In the genomic region with DNA sequence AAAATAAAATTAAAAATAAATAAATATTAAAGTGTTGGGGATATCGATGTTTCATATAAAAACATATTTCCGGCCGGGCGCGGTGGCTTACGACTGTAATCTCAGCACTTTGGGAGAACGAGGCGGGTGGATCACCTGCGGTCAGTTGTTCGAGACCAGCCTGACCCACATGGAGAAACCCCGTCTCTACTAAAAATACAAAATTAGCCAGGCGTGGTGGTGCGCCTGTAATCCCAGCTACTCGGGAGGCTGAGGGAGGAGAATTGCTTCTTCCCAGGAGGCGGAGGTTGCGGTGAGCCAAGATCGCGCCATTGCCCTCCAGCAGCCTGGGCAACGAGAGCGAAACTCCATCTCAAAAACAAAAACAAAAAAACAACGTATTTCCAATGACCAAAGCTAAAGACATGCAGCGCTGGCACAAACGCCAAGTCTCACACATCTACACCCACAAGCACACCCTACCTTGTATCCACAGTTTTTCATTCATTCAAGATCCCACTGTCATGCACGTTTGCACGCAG, we compare ENCODE assay signal across 1 cellular context.
TF ChIP-seq lines count a peak whose summit lies in the region.

No MANE protein-coding gene starts in this region.

TF ChIP-seq in A549, 52 proteins besides CTCF, POLR2A, EP300 and RAD21 (continued from another document):
- TF ChIP-seq, protein P1, sequence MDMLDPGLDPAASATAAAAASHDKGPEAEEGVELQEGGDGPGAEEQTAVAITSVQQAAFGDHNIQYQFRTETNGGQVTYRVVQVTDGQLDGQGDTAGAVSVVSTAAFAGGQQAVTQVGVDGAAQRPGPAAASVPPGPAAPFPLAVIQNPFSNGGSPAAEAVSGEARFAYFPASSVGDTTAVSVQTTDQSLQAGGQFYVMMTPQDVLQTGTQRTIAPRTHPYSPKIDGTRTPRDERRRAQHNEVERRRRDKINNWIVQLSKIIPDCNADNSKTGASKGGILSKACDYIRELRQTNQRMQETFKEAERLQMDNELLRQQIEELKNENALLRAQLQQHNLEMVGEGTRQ (IDR thresholded peaks at IDR 0.05): no peak
- no peak for TF ChIP-seq RCOR1 (IDR thresholded peaks at IDR 0.05; ENCODE audit: low read depth, low read length)
- TF ChIP-seq JUN (IDR thresholded peaks at IDR 0.05): no peak
- no peak for TF ChIP-seq RFX5 (IDR thresholded peaks at IDR 0.05)
- TF ChIP-seq EHF (CRISPR knock-in tag; IDR thresholded peaks at IDR 0.05): no peak
- no peak for TF ChIP-seq MAFK (IDR thresholded peaks at IDR 0.05; ENCODE audit: partially characterized antibody)
- TF ChIP-seq, protein P2, sequence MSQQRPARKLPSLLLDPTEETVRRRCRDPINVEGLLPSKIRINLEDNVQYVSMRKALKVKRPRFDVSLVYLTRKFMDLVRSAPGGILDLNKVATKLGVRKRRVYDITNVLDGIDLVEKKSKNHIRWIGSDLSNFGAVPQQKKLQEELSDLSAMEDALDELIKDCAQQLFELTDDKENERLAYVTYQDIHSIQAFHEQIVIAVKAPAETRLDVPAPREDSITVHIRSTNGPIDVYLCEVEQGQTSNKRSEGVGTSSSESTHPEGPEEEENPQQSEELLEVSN (IDR thresholded peaks at IDR 0.05; ENCODE audit: borderline replicate concordance, low read depth): no peak
- TF ChIP-seq, protein P3, sequence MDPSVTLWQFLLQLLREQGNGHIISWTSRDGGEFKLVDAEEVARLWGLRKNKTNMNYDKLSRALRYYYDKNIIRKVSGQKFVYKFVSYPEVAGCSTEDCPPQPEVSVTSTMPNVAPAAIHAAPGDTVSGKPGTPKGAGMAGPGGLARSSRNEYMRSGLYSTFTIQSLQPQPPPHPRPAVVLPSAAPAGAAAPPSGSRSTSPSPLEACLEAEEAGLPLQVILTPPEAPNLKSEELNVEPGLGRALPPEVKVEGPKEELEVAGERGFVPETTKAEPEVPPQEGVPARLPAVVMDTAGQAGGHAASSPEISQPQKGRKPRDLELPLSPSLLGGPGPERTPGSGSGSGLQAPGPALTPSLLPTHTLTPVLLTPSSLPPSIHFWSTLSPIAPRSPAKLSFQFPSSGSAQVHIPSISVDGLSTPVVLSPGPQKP (IDR thresholded peaks at IDR 0.05; ENCODE audit: low read depth, low read length): no peak
